ENCODE assay signal across 8 cellular contexts in genomic region chr20:31603822-31604566, GRCh38. TPM values are rescaled to one million over a fixed set of nuclear protein-coding genes. Genes with fewer than 3 reads are reported as not detected.
A peak's percentile ranks its signal among the peaks of the same experiment; 100 is the strongest.
DNase-seq lines count a peak whose midpoint lies in the region; ATAC-seq and TF ChIP-seq lines count a peak whose summit lies in the region.

No MANE protein-coding gene starts in this region.

- intact Hi-C loops in activated naive CD4-positive, alpha-beta T cell treated with anti-CD3 and anti-CD28 coated beads for 36 hours (cut with micrococcal nuclease): loop anchor here (2.0 to 5.0 kb wide), 3 partner anchors 15 to 683 kb away; partner anchors contain the start of gene HM13

- H3K4me1 ChIP-seq in gastroesophageal sphincter (peaks cover 0 to 62% (median 6%) of the 10 kb centered on the region in 3 donors), neuron (ENCODE audit: insufficient read depth, low read length) (peaks cover 36% of the 10 kb centered on the region)

- H3K4me3 Mint-ChIP-seq in activated naive CD4-positive, alpha-beta T cell treated with anti-CD3 and anti-CD28 coated beads for 36 hours: peak overlapping the region; percentile 85
- peak overlapping the region; percentile 91 to 98 for H3K4me3 Mint-ChIP-seq in stimulated activated naive CD8-positive, alpha-beta T cell treated with anti-CD3 and anti-CD28 coated beads, Interleukin-15, amount 100 ng/mL, for 72 hours

- TF ChIP-seq POLR2A in gastroesophageal sphincter (IDR thresholded peaks at IDR 0.05): peak; percentile 79 to 85

- no peak overlapping the region for H2AFZ ChIP-seq in neuron (ENCODE audit: low read depth, low read length)

- H3K36me3 Mint-ChIP-seq in activated naive CD4-positive, alpha-beta T cell treated with anti-CD3 and anti-CD28 coated beads for 36 hours (ENCODE audit: low read depth): no peaks in the 10 kb centered on the region

- no peak overlapping the region for H3K27ac Mint-ChIP-seq in activated naive CD4-positive, alpha-beta T cell treated with anti-CD3 and anti-CD28 coated beads for 36 hours
- H3K27ac Mint-ChIP-seq in stimulated activated naive CD8-positive, alpha-beta T cell treated with anti-CD3 and anti-CD28 coated beads, Interleukin-15, amount 100 ng/mL, for 72 hours: no peak overlapping the region

- CTCF ChIA-PET in activated naive CD4-positive, alpha-beta T cell treated with anti-CD3 and anti-CD28 coated beads for 36 hours (lab: Charles Lee): interaction anchor here (1.6 to 4.0 kb wide), 5 partner anchors 9 to 119 kb away, joined by 3 to 43 read pairs (median 18); partner anchors contain the start of gene BCL2L1

- WGBS in gastroesophageal sphincter (ENCODE audit: low coverage in 1 of 2), 2 donors: 14 to 48% methylated on average over 9 to 12 of the region's 43 CpGs

- peaks cover 26% of the 10 kb centered on the region for H3K4me1 Mint-ChIP-seq in activated naive CD4-positive, alpha-beta T cell treated with anti-CD3 and anti-CD28 coated beads for 36 hours (ENCODE audit: low read depth)
- H3K4me1 Mint-ChIP-seq in stimulated activated naive CD8-positive, alpha-beta T cell treated with anti-CD3 and anti-CD28 coated beads, Interleukin-15, amount 100 ng/mL, for 72 hours: peaks cover 38% of the 10 kb centered on the region

- peak; percentile 69 for TF ChIP-seq EP300 in gastroesophageal sphincter (IDR thresholded peaks at IDR 0.05)

- H3K27me3 Mint-ChIP-seq in activated naive CD4-positive, alpha-beta T cell treated with anti-CD3 and anti-CD28 coated beads for 36 hours (ENCODE audit: low read depth): peaks cover 48% of the 10 kb centered on the region
- peaks cover 79% of the 10 kb centered on the region for H3K27me3 Mint-ChIP-seq in stimulated activated naive CD8-positive, alpha-beta T cell treated with anti-CD3 and anti-CD28 coated beads, Interleukin-15, amount 100 ng/mL, for 72 hours

- no peak for TF ChIP-seq CTCF in gastroesophageal sphincter (IDR thresholded peaks at IDR 0.05)

- H3K27ac ChIP-seq in gastroesophageal sphincter: peak overlapping the region; percentile 64 to 98 (median 92)

- DNase-seq in COR-L47 (lab: John Stamatoyannopoulos, UW) (peak; percentile 100), NCI-H1092 (lab: John Stamatoyannopoulos, UW) (peak; percentile 98), SK-MEL-5 (ENCODE audit: low read depth, low spot score) (peak; percentile 98)
- DNase-seq in activated naive CD4-positive, alpha-beta T cell treated with anti-CD3 and anti-CD28 coated beads for 36 hours: peak; percentile 79
- DNase-seq in stimulated activated naive CD8-positive, alpha-beta T cell treated with anti-CD3 and anti-CD28 coated beads, Interleukin-15, amount 100 ng/mL, for 72 hours: peak; percentile 60 to 70

- H3K4me3 ChIP-seq in gastroesophageal sphincter (peak overlapping the region; percentile 41 to 78), neuron (ENCODE audit: low read length) (peak overlapping the region; percentile 64)

- H3K9me3 ChIP-seq in gastroesophageal sphincter (no peaks in the 10 kb centered on the region), neuron (ENCODE audit: low read length) (no peaks in the 10 kb centered on the region)

- peak; percentile 49 for ATAC-seq in GM21737 (IDR thresholded peaks at IDR 0.05; ENCODE audit: unreplicated experiment)
- peak; percentile 76 for ATAC-seq in gastroesophageal sphincter
- ATAC-seq in stimulated activated naive CD8-positive, alpha-beta T cell treated with anti-CD3 and anti-CD28 coated beads, Interleukin-15, amount 100 ng/mL, for 72 hours: peak; percentile 39

- no peaks in the 10 kb centered on the region for H3K9me3 Mint-ChIP-seq in activated naive CD4-positive, alpha-beta T cell treated with anti-CD3 and anti-CD28 coated beads for 36 hours
- H3K9me3 Mint-ChIP-seq in stimulated activated naive CD8-positive, alpha-beta T cell treated with anti-CD3 and anti-CD28 coated beads, Interleukin-15, amount 100 ng/mL, for 72 hours: no peaks in the 10 kb centered on the region

- in situ Hi-C loops in SK-MEL-5 (cut with HindIII; ENCODE audit: low pct_unique_long_range_greater_than_20kb, low sequenced_read_pairs): no loop called here

- H3K27me3 ChIP-seq in gastroesophageal sphincter (no peaks in the 10 kb centered on the region), neuron (ENCODE audit: insufficient read depth, low read length) (peaks cover 32% of the 10 kb centered on the region)

- H3K36me3 ChIP-seq in gastroesophageal sphincter: no peaks in the 10 kb centered on the region
- no peaks in the 10 kb centered on the region for H3K36me3 ChIP-seq in neuron (ENCODE audit: insufficient read depth, low read length)

RNA-seq across cellular contexts. Expression of gene ID1, which starts 1.1 kb away (rescaled TPM):
- total RNA-seq in SK-MEL-5 (2014; rRNA removed; shearing (Covaris generic)): 23.3 and 28.2 TPM in 2 replicates
- 142 and 173 TPM in 2 replicates for polyA plus RNA-seq in SK-MEL-5 (2015; cell fraction: cytosol; rRNA removed)
- polyA plus RNA-seq in SK-MEL-5 (2015; cell fraction: nucleus; rRNA removed): 97.8 and 158 TPM in 2 replicates
- total RNA-seq in activated naive CD4-positive, alpha-beta T cell treated with anti-CD3 and anti-CD28 coated beads for 36 hours: 1 to 10 TPM; 1.8 to 2.4 TPM
- 100 to 1,000 TPM; 221 to 714 (median 372) TPM for total RNA-seq in gastroesophageal sphincter

RNA-seq across cellular contexts. Expression of gene COX4I2, which starts 33.7 kb away (rescaled TPM):
- total RNA-seq in SK-MEL-5 (2014; rRNA removed; shearing (Covaris generic)): not detected in 2 replicates
- not detected in 2 replicates for polyA plus RNA-seq in SK-MEL-5 (2015; cell fraction: cytosol; rRNA removed)
- not detected in 2 replicates for polyA plus RNA-seq in SK-MEL-5 (2015; cell fraction: nucleus; rRNA removed)
- not detected for total RNA-seq in activated naive CD4-positive, alpha-beta T cell treated with anti-CD3 and anti-CD28 coated beads for 36 hours
- 10 to 100 TPM in 2 of 4 donors, 1 to 10 TPM in 1, not detected in 1; 4.6 to 40.9 (median 12.1) TPM for total RNA-seq in gastroesophageal sphincter

Comparison
In these comparisons a context has a peak if more than half of its experiments do, and no peak if none do; other contexts are left out.
1. Peak in every context shown above with its lines: DNase-seq, ATAC-seq, H3K4me3 ChIP-seq and H3K27ac ChIP-seq.